In genomic region chr2:199228887-199229819, GRCh38 we compare ENCODE assay signal across 8 cellular contexts.
DNase-seq lines count a peak whose midpoint lies in the region; ATAC-seq lines count a peak whose summit lies in the region.

No MANE protein-coding gene starts in this region.

- peaks cover 5% of the 10 kb centered on the region for H3K9me3 Mint-ChIP-seq in activated T-cell treated with anti-CD3 and anti-CD28 coated beads, Interleukin-2, amount 50 U/mL, for 24 hours

- ATAC-seq in GM21390 (IDR thresholded peaks at IDR 0.05; ENCODE audit: unreplicated experiment), result peak; percentile 71

- DNase-seq in ELR (ENCODE audit: low read depth), result peak; percentile 99
- peak; percentile 86 for DNase-seq in HPDE6-E6E7 (ENCODE audit: extremely low spot score)
- no peak for DNase-seq in activated T-cell treated with anti-CD3 and anti-CD28 coated beads, Interleukin-2, amount 50 U/mL, for 24 hours
- DNase-seq in stimulated activated CD8-positive, alpha-beta memory T cell treated with anti-CD3 and anti-CD28 coated beads, Interleukin-15, amount 100 ng/mL, for 48 hours (ENCODE audit: low read depth in 2 of 2), result peak; percentile 20 to 22
- no peak for DNase-seq in NCI-H187 treated with DMSO at 0.1 percent for 48 hours (lab: John Stamatoyannopoulos, UW)
- no peak for DNase-seq in H7
- no peak for DNase-seq in GM19238 (ENCODE audit: insufficient read length, low spot score)

- H3K27me3 ChIP-seq in H7 (ENCODE audit: control insufficient read depth, insufficient read depth, low read length), result no peaks in the 10 kb centered on the region

- H3K4me1 Mint-ChIP-seq in activated T-cell treated with anti-CD3 and anti-CD28 coated beads, Interleukin-2, amount 50 U/mL, for 24 hours (ENCODE audit: low read depth), result no peaks in the 10 kb centered on the region

- H3K4me3 Mint-ChIP-seq in activated T-cell treated with anti-CD3 and anti-CD28 coated beads, Interleukin-2, amount 50 U/mL, for 24 hours, result no peak overlapping the region

- H3K36me3 Mint-ChIP-seq in activated T-cell treated with anti-CD3 and anti-CD28 coated beads, Interleukin-2, amount 50 U/mL, for 24 hours (ENCODE audit: low read depth), result no peaks in the 10 kb centered on the region

- no peak overlapping the region for H3K4me3 ChIP-seq in H7 (ENCODE audit: insufficient read depth, low read depth, low read length)

- H3K36me3 ChIP-seq in H7 (replicated peaks; ENCODE audit: control insufficient read depth, insufficient read depth, low read length), result no peaks in the 10 kb centered on the region

- H3K27ac Mint-ChIP-seq in activated T-cell treated with anti-CD3 and anti-CD28 coated beads, Interleukin-2, amount 50 U/mL, for 24 hours, result peak overlapping the region; percentile 44

- H3K27me3 Mint-ChIP-seq in activated T-cell treated with anti-CD3 and anti-CD28 coated beads, Interleukin-2, amount 50 U/mL, for 24 hours, result no peaks in the 10 kb centered on the region

Comparison
In these comparisons a context has a peak if more than half of its experiments do, and no peak if none do; other contexts are left out.
1. DNase-seq: peak in ELR (single experiment), HPDE6-E6E7 (single experiment) and stimulated activated CD8-positive, alpha-beta memory T cell treated with anti-CD3 and anti-CD28 coated beads, Interleukin-15, amount 100 ng/mL, for 48 hours (2 of 2); none in activated T-cell treated with anti-CD3 and anti-CD28 coated beads, Interleukin-2, amount 50 U/mL, for 24 hours (single experiment), NCI-H187 treated with DMSO at 0.1 percent for 48 hours (single experiment), H7 (single experiment) and GM19238 (single experiment).